Comparison of ENCODE assay signal across 1 cellular context in genomic region chr5:160081495-160081894, GRCh38.
TF ChIP-seq lines count a peak whose summit lies in the region.

No MANE protein-coding gene starts in this region.

TF ChIP-seq in HEK293, 187 proteins besides CTCF, POLR2A, EP300 and RAD21 (continued from another document):
- no peak for TF ChIP-seq KLF17 (tag by site-specific recombination; IDR thresholded peaks at IDR 0.05)
- TF ChIP-seq REPIN1 (tag by site-specific recombination; IDR thresholded peaks at IDR 0.05; ENCODE audit: low read depth), result no peak
- no peak for TF ChIP-seq ZNF148 (tag by site-specific recombination; IDR thresholded peaks at IDR 0.05; ENCODE audit: borderline replicate concordance)
- peak; percentile 79 for TF ChIP-seq ZNF629 (tag by site-specific recombination; IDR thresholded peaks at IDR 0.05)
- TF ChIP-seq ZNF24 (tag by site-specific recombination; IDR thresholded peaks at IDR 0.05), result 0 out of 2 replicates have a peak, but pooled peaks have one; percentile 52
- TF ChIP-seq ZNF48 (tag by site-specific recombination; IDR thresholded peaks at IDR 0.05), result no peak
- TF ChIP-seq ZFP69B (tag by site-specific recombination; IDR thresholded peaks at IDR 0.05), result peak; percentile 46; the same call in 1 of the 2 replicates
- no peak for TF ChIP-seq ZNF837 (tag by site-specific recombination; IDR thresholded peaks at IDR 0.05)
- TF ChIP-seq SCRT1 (tag by site-specific recombination; IDR thresholded peaks at IDR 0.05; ENCODE audit: borderline replicate concordance), result no peak
- TF ChIP-seq ZXDB (tag by site-specific recombination; IDR thresholded peaks at IDR 0.05), result peak; percentile 60
- TF ChIP-seq KLF9 (tag by site-specific recombination; IDR thresholded peaks at IDR 0.05; ENCODE audit: low read depth), result no peak
- TF ChIP-seq ZNF362 (tag by site-specific recombination; IDR thresholded peaks at IDR 0.05), result no peak
- no peak for TF ChIP-seq ZFP37 (tag by site-specific recombination; IDR thresholded peaks at IDR 0.05)
- TF ChIP-seq ZNF558 (tag by site-specific recombination; IDR thresholded peaks at IDR 0.05), result no peak
- peak; percentile 75 for TF ChIP-seq ZNF366 (tag by site-specific recombination; conservative IDR thresholded peaks at IDR 0.05)
- TF ChIP-seq HOXA7 (CRISPR knock-in tag; IDR thresholded peaks at IDR 0.05; ENCODE audit: borderline replicate concordance), result no peak
- TF ChIP-seq ZNF704 (tag by site-specific recombination; IDR thresholded peaks at IDR 0.05), result no peak
- TF ChIP-seq ZNF548 (tag by site-specific recombination; IDR thresholded peaks at IDR 0.05), result no peak
- no peak for TF ChIP-seq ZNF302 (tag by site-specific recombination; IDR thresholded peaks at IDR 0.05; ENCODE audit: low read depth)
- no peak for TF ChIP-seq ZNF510 (tag by site-specific recombination; IDR thresholded peaks at IDR 0.05; ENCODE audit: insufficient replicate concordance)
- no peak for TF ChIP-seq ZNF624 (tag by site-specific recombination; IDR thresholded peaks at IDR 0.05)
- TF ChIP-seq ZNF184 (tag by site-specific recombination; IDR thresholded peaks at IDR 0.05), result no peak
- no peak for TF ChIP-seq ZNF658 (tag by site-specific recombination; IDR thresholded peaks at IDR 0.05)
- TF ChIP-seq ZNF341 (tag by site-specific recombination; IDR thresholded peaks at IDR 0.05; ENCODE audit: low read depth), result no peak
- TF ChIP-seq REST (tag by site-specific recombination; IDR thresholded peaks at IDR 0.05), result no peak
- no peak for TF ChIP-seq ZNF785 (tag by site-specific recombination; IDR thresholded peaks at IDR 0.05)
- TF ChIP-seq TRIM28 (IDR thresholded peaks at IDR 0.05; ENCODE audit: borderline replicate concordance, low read length), result no peak
- TF ChIP-seq KLF1 (tag by site-specific recombination; IDR thresholded peaks at IDR 0.05), result no peak
- no peak for TF ChIP-seq ZNF114 (tag by site-specific recombination; IDR thresholded peaks at IDR 0.05)
- TF ChIP-seq ZNF26 (tag by site-specific recombination; IDR thresholded peaks at IDR 0.05), result no peak
- no peak for TF ChIP-seq SP7 (tag by site-specific recombination; IDR thresholded peaks at IDR 0.05)
- TF ChIP-seq BCL11B (tag by site-specific recombination; IDR thresholded peaks at IDR 0.05; ENCODE audit: low read depth), result peak; percentile 60; the same call in 1 of the 2 replicates
- TF ChIP-seq ZNF416 (tag by site-specific recombination; IDR thresholded peaks at IDR 0.05), result no peak
- no peak for TF ChIP-seq ZNF433 (tag by site-specific recombination; IDR thresholded peaks at IDR 0.05; ENCODE audit: low read depth)
- TF ChIP-seq ZNF132 (tag by site-specific recombination; IDR thresholded peaks at IDR 0.05; ENCODE audit: borderline replicate concordance), result no peak
- TF ChIP-seq MYNN (tag by site-specific recombination; IDR thresholded peaks at IDR 0.05; ENCODE audit: borderline replicate concordance), result no peak
- no peak for TF ChIP-seq ZBTB7A (tag by site-specific recombination; IDR thresholded peaks at IDR 0.05; ENCODE audit: low read depth)
- no peak for TF ChIP-seq ZNF280C (tag by site-specific recombination; IDR thresholded peaks at IDR 0.05)
- TF ChIP-seq ZNF223 (tag by site-specific recombination; IDR thresholded peaks at IDR 0.05), result no peak
- TF ChIP-seq ZNF610 (tag by site-specific recombination; IDR thresholded peaks at IDR 0.05; ENCODE audit: borderline replicate concordance), result no peak
- TF ChIP-seq GFI1B (tag by site-specific recombination; IDR thresholded peaks at IDR 0.05), result no peak
TF ChIP-seq in HEK293: peak in this region for 25.
